ENCODE assay signal across 6 cellular contexts in the genomic region with DNA sequence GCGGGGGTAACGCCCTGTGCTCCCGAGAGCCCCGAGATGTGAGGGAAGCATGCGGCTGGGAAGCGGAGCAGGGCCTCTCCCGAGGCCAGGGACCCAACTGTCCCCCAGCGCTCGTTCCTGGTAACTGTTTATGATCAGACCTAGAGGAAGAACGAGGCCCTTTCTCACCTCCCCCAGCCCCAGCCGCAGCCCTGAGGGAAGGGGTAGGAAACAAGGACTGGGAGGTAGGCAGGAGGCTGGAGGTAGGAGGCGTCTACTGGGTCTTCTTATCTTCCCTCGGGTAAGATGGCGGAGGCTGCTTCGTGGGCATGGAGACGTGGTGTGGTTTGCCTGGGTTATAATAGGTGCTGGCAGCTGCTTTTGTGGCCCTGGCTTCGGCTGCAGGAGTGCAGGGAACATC.
"Had no signal": no experiment of that assay in that cellular context is flagged by ENCODE, and none has a peak within 500 bp of the region (broad histone marks: within the 10 kb centered on the region; RNA-seq: fewer than 3 reads in every experiment).

No MANE protein-coding gene starts in this region.

- H3K27ac ChIP-seq: HL-60 had no signal

- FAIRE-seq: HepG2, HTR-8/SVneo had no signal

- ATAC-seq: HepG2 had no signal

- DNase-seq: IMR-90, KBM-7, KG1 had no signal
